In the genomic region with DNA sequence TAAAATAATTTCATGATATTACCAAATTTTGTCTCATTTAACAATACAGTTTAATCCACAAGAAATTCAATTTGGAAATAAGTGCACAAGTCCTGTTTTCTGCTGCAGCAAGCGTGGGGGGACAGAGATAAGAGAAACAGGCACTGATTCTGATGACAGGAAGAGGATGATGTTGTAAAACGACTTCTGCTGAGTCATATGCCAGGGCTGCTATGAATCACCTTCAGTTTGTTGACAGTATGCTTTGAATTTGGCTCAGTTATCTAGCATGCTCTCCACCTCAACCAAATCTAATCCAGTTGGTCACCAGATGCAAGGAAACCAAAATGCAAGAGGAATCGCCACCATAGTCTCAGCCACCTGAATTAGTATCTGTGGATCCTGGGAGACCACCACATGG, we compare ENCODE assay signal across 1 cellular context.
TF ChIP-seq lines count a peak whose summit lies in the region.

No MANE protein-coding gene starts in this region.

TF ChIP-seq in K562, 482 proteins besides CTCF, POLR2A, EP300 and RAD21 (continued from another document):
- TF ChIP-seq ZNF316 (IDR thresholded peaks at IDR 0.05) (peak; percentile 94), HDAC1 (IDR thresholded peaks at IDR 0.05) (peak in 1 of 2 experiments; percentile 86; a peak in 2 of 4 replicates), MAFF (IDR thresholded peaks at IDR 0.05; ENCODE audit: low read length) (peak; percentile 83), COPS2 (conservative IDR thresholded peaks at IDR 0.05) (no peak), ZNF224 (CRISPR knock-in tag; IDR thresholded peaks at IDR 0.05) (no peak), NCOA1 (IDR thresholded peaks at IDR 0.05; ENCODE audit: low read depth) (no peak), PHF8 (IDR thresholded peaks at IDR 0.05; ENCODE audit: borderline replicate concordance, low read length) (no peak), CBFA2T3 (IDR thresholded peaks at IDR 0.05) (peak; percentile 81), SP2 (IDR thresholded peaks at IDR 0.05; ENCODE audit: extremely low read depth, low read depth, low read length, poor library complexity, severe bottlenecking) (no peak), MEIS2 (IDR thresholded peaks at IDR 0.05; ENCODE audit: partially characterized antibody) (peak; percentile 93), ZNF586 (CRISPR knock-in tag; conservative IDR thresholded peaks at IDR 0.05) (no peak), MCM3 (IDR thresholded peaks at IDR 0.05) (no peak), HCFC1 (IDR thresholded peaks at IDR 0.05; ENCODE audit: low read depth, low read length) (no peak), ARID1B (IDR thresholded peaks at IDR 0.05) (peak; percentile 83), ZNF431 (CRISPR knock-in tag; IDR thresholded peaks at IDR 0.05) (no peak), MYBL2 (IDR thresholded peaks at IDR 0.05; ENCODE audit: low read depth) (no peak), MYBL2 (CRISPR knock-in tag; IDR thresholded peaks at IDR 0.05; ENCODE audit: borderline replicate concordance) (no peak), RB1 (IDR thresholded peaks at IDR 0.05; ENCODE audit: low read depth) (no peak), PHTF2 (CRISPR knock-in tag; IDR thresholded peaks at IDR 0.05) (no peak), NFRKB (IDR thresholded peaks at IDR 0.05; ENCODE audit: low read depth) (no peak), PHF21A (IDR thresholded peaks at IDR 0.05; ENCODE audit: borderline replicate concordance, low read depth) (peak; percentile 39; the same call in 1 of the 2 replicates), TGIF2 (CRISPR knock-in tag; IDR thresholded peaks at IDR 0.05) (no peak), HDAC2 (IDR thresholded peaks at IDR 0.05) (peak; percentile 89), JUND (IDR thresholded peaks at IDR 0.05; ENCODE audit: borderline replicate concordance, low read depth, low read length) (peak; percentile 88), JUND (tag; IDR thresholded peaks at IDR 0.05; ENCODE audit: borderline replicate concordance, low read depth, low read length) (peak; percentile 88; the same call in 2 of the 3 replicates), PURB (CRISPR knock-in tag; IDR thresholded peaks at IDR 0.05; ENCODE audit: low read depth) (no peak), MAFG (tag; conservative IDR thresholded peaks at IDR 0.05) (peak; percentile 93), PPARD (CRISPR knock-in tag; IDR thresholded peaks at IDR 0.05) (no peak), KDM5B (IDR thresholded peaks at IDR 0.05; ENCODE audit: insufficient replicate concordance, low read depth, low read length) (no peak), GABPB2 (CRISPR knock-in tag; conservative IDR thresholded peaks at IDR 0.05) (no peak)
- TF ChIP-seq, protein P1, sequence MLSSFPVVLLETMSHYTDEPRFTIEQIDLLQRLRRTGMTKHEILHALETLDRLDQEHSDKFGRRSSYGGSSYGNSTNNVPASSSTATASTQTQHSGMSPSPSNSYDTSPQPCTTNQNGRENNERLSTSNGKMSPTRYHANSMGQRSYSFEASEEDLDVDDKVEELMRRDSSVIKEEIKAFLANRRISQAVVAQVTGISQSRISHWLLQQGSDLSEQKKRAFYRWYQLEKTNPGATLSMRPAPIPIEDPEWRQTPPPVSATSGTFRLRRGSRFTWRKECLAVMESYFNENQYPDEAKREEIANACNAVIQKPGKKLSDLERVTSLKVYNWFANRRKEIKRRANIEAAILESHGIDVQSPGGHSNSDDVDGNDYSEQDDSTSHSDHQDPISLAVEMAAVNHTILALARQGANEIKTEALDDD (IDR thresholded peaks at IDR 0.05), result peak; percentile 81
- TF ChIP-seq, protein P2, sequence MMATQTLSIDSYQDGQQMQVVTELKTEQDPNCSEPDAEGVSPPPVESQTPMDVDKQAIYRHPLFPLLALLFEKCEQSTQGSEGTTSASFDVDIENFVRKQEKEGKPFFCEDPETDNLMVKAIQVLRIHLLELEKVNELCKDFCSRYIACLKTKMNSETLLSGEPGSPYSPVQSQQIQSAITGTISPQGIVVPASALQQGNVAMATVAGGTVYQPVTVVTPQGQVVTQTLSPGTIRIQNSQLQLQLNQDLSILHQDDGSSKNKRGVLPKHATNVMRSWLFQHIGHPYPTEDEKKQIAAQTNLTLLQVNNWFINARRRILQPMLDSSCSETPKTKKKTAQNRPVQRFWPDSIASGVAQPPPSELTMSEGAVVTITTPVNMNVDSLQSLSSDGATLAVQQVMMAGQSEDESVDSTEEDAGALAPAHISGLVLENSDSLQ (IDR thresholded peaks at IDR 0.05), result peak; percentile 78
- TF ChIP-seq, protein P3, sequence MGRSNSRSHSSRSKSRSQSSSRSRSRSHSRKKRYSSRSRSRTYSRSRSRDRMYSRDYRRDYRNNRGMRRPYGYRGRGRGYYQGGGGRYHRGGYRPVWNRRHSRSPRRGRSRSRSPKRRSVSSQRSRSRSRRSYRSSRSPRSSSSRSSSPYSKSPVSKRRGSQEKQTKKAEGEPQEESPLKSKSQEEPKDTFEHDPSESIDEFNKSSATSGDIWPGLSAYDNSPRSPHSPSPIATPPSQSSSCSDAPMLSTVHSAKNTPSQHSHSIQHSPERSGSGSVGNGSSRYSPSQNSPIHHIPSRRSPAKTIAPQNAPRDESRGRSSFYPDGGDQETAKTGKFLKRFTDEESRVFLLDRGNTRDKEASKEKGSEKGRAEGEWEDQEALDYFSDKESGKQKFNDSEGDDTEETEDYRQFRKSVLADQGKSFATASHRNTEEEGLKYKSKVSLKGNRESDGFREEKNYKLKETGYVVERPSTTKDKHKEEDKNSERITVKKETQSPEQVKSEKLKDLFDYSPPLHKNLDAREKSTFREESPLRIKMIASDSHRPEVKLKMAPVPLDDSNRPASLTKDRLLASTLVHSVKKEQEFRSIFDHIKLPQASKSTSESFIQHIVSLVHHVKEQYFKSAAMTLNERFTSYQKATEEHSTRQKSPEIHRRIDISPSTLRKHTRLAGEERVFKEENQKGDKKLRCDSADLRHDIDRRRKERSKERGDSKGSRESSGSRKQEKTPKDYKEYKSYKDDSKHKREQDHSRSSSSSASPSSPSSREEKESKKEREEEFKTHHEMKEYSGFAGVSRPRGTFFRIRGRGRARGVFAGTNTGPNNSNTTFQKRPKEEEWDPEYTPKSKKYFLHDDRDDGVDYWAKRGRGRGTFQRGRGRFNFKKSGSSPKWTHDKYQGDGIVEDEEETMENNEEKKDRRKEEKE (IDR thresholded peaks at IDR 0.05; ENCODE audit: borderline replicate concordance in 1 of 2, control insufficient read depth in 1 of 2, low read depth in 2 of 2, low read length in 1 of 2), result no peak
- TF ChIP-seq, protein P4, sequence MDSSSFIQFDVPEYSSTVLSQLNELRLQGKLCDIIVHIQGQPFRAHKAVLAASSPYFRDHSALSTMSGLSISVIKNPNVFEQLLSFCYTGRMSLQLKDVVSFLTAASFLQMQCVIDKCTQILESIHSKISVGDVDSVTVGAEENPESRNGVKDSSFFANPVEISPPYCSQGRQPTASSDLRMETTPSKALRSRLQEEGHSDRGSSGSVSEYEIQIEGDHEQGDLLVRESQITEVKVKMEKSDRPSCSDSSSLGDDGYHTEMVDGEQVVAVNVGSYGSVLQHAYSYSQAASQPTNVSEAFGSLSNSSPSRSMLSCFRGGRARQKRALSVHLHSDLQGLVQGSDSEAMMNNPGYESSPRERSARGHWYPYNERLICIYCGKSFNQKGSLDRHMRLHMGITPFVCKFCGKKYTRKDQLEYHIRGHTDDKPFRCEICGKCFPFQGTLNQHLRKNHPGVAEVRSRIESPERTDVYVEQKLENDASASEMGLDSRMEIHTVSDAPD (CRISPR knock-in tag; IDR thresholded peaks at IDR 0.05), result 0 out of 2 replicates have a peak, but pooled peaks have one; percentile 29
- TF ChIP-seq, protein P5, sequence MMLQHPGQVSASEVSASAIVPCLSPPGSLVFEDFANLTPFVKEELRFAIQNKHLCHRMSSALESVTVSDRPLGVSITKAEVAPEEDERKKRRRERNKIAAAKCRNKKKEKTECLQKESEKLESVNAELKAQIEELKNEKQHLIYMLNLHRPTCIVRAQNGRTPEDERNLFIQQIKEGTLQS (IDR thresholded peaks at IDR 0.05), result peak; percentile 78
- TF ChIP-seq, protein P5 (CRISPR knock-in tag; conservative IDR thresholded peaks at IDR 0.05), result no peak
